1 cellular context compared by ENCODE assay signal in the genomic region with DNA sequence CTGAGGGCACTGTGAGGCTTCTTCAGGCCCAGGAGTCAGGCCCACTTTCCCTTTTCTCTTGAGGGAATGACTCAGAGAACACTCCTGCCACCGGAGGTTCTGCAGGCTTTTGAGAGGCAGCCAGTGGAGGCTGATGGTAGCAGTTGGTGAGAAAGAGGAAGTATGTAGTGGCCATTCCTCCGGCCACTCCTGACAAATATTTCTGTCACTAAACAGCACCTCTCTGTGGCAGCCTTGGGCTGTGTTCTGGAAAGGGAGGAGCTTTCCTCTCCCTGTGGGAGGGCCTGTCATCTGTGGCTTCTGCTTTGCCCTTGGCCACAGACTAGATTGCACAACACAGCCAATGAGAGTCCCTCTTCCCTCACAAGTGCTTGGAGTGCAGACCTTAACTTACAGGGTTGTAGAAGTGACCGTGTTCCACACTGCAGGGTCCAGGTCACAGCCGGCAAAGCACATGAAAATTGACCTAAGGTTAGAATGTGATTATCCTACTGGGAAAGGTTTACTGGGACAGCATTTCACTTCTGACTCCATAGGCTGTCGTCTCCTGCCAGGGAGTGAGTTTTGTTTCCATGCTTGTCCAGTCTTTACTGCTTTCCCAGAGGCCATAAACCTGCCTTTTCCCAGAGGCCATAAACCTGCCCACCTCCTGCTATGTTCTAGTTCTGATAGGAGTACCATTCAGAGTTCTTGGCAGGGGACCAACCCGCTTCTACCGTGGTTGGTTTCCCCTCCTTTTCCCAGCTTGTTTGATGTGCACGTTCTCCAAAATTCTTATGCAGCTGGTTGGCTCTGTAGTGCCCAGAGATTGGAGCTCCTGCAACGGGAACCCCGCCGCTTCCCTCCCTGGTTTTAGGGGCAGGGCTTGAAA.
TF ChIP-seq lines count a peak whose summit lies in the region.

No MANE protein-coding gene starts in this region.

TF ChIP-seq in K562, 482 proteins besides CTCF, POLR2A, EP300 and RAD21 (continued from another document and continues in another):
- TF ChIP-seq, protein P1, sequence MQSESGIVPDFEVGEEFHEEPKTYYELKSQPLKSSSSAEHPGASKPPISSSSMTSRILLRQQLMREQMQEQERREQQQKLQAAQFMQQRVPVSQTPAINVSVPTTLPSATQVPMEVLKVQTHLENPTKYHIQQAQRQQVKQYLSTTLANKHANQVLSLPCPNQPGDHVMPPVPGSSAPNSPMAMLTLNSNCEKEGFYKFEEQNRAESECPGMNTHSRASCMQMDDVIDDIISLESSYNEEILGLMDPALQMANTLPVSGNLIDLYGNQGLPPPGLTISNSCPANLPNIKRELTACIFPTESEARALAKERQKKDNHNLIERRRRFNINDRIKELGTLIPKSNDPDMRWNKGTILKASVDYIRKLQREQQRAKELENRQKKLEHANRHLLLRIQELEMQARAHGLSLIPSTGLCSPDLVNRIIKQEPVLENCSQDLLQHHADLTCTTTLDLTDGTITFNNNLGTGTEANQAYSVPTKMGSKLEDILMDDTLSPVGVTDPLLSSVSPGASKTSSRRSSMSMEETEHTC (IDR thresholded peaks at IDR 0.05): no peak
- no peak for TF ChIP-seq HMGN3 (IDR thresholded peaks at IDR 0.05; ENCODE audit: borderline replicate concordance, extremely low read depth, insufficient read length, low read depth, low read length)
- peak; percentile 86 for TF ChIP-seq MTA3 (IDR thresholded peaks at IDR 0.05; ENCODE audit: borderline replicate concordance)
- TF ChIP-seq, protein P2, sequence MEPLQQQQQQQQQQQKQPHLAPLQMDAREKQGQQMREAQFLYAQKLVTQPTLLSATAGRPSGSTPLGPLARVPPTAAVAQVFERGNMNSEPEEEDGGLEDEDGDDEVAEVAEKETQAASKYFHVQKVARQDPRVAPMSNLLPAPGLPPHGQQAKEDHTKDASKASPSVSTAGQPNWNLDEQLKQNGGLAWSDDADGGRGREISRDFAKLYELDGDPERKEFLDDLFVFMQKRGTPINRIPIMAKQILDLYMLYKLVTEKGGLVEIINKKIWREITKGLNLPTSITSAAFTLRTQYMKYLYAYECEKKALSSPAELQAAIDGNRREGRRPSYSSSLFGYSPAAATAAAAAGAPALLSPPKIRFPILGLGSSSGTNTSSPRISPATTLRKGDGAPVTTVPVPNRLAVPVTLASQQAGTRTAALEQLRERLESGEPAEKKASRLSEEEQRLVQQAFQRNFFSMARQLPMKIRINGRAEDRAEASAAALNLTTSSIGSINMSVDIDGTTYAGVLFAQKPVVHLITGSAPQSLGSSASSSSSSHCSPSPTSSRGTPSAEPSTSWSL (CRISPR knock-in tag; IDR thresholded peaks at IDR 0.05; ENCODE audit: borderline replicate concordance): no peak
- TF ChIP-seq, protein P3, sequence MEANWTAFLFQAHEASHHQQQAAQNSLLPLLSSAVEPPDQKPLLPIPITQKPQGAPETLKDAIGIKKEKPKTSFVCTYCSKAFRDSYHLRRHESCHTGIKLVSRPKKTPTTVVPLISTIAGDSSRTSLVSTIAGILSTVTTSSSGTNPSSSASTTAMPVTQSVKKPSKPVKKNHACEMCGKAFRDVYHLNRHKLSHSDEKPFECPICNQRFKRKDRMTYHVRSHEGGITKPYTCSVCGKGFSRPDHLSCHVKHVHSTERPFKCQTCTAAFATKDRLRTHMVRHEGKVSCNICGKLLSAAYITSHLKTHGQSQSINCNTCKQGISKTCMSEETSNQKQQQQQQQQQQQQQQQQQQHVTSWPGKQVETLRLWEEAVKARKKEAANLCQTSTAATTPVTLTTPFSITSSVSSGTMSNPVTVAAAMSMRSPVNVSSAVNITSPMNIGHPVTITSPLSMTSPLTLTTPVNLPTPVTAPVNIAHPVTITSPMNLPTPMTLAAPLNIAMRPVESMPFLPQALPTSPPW (CRISPR knock-in tag; IDR thresholded peaks at IDR 0.05): peak; percentile 31; the same call in 1 of the 2 replicates
- TF ChIP-seq, protein P4, sequence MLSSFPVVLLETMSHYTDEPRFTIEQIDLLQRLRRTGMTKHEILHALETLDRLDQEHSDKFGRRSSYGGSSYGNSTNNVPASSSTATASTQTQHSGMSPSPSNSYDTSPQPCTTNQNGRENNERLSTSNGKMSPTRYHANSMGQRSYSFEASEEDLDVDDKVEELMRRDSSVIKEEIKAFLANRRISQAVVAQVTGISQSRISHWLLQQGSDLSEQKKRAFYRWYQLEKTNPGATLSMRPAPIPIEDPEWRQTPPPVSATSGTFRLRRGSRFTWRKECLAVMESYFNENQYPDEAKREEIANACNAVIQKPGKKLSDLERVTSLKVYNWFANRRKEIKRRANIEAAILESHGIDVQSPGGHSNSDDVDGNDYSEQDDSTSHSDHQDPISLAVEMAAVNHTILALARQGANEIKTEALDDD (IDR thresholded peaks at IDR 0.05): peak; percentile 78
- TF ChIP-seq, protein P5, sequence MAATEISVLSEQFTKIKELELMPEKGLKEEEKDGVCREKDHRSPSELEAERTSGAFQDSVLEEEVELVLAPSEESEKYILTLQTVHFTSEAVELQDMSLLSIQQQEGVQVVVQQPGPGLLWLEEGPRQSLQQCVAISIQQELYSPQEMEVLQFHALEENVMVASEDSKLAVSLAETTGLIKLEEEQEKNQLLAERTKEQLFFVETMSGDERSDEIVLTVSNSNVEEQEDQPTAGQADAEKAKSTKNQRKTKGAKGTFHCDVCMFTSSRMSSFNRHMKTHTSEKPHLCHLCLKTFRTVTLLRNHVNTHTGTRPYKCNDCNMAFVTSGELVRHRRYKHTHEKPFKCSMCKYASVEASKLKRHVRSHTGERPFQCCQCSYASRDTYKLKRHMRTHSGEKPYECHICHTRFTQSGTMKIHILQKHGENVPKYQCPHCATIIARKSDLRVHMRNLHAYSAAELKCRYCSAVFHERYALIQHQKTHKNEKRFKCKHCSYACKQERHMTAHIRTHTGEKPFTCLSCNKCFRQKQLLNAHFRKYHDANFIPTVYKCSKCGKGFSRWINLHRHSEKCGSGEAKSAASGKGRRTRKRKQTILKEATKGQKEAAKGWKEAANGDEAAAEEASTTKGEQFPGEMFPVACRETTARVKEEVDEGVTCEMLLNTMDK (IDR thresholded peaks at IDR 0.05; ENCODE audit: borderline replicate concordance, insufficient read depth, low read depth, low read length, poor library complexity, severe bottlenecking): peak; percentile 4
- TF ChIP-seq, protein P6, sequence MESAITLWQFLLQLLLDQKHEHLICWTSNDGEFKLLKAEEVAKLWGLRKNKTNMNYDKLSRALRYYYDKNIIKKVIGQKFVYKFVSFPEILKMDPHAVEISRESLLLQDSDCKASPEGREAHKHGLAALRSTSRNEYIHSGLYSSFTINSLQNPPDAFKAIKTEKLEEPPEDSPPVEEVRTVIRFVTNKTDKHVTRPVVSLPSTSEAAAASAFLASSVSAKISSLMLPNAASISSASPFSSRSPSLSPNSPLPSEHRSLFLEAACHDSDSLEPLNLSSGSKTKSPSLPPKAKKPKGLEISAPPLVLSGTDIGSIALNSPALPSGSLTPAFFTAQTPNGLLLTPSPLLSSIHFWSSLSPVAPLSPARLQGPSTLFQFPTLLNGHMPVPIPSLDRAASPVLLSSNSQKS (CRISPR knock-in tag; IDR thresholded peaks at IDR 0.05): no peak
- TF ChIP-seq POLR2G (IDR thresholded peaks at IDR 0.05; ENCODE audit: low read depth, low read length): no peak
- peak; percentile 69 for TF ChIP-seq TEAD4 (IDR thresholded peaks at IDR 0.05; ENCODE audit: low read length)
- TF ChIP-seq TEAD4 (CRISPR knock-in tag; IDR thresholded peaks at IDR 0.05; ENCODE audit: borderline replicate concordance): no peak
- TF ChIP-seq, protein P7, sequence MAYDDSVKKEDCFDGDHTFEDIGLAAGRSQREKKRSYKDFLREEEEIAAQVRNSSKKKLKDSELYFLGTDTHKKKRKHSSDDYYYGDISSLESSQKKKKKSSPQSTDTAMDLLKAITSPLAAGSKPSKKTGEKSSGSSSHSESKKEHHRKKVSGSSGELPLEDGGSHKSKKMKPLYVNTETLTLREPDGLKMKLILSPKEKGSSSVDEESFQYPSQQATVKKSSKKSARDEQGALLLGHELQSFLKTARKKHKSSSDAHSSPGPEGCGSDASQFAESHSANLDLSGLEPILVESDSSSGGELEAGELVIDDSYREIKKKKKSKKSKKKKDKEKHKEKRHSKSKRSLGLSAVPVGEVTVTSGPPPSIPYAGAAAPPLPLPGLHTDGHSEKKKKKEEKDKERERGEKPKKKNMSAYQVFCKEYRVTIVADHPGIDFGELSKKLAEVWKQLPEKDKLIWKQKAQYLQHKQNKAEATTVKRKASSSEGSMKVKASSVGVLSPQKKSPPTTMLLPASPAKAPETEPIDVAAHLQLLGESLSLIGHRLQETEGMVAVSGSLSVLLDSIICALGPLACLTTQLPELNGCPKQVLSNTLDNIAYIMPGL (CRISPR knock-in tag; IDR thresholded peaks at IDR 0.05): no peak
- TF ChIP-seq NELFE (IDR thresholded peaks at IDR 0.05; ENCODE audit: insufficient read depth, insufficient read length): no peak
- TF ChIP-seq, protein P8, sequence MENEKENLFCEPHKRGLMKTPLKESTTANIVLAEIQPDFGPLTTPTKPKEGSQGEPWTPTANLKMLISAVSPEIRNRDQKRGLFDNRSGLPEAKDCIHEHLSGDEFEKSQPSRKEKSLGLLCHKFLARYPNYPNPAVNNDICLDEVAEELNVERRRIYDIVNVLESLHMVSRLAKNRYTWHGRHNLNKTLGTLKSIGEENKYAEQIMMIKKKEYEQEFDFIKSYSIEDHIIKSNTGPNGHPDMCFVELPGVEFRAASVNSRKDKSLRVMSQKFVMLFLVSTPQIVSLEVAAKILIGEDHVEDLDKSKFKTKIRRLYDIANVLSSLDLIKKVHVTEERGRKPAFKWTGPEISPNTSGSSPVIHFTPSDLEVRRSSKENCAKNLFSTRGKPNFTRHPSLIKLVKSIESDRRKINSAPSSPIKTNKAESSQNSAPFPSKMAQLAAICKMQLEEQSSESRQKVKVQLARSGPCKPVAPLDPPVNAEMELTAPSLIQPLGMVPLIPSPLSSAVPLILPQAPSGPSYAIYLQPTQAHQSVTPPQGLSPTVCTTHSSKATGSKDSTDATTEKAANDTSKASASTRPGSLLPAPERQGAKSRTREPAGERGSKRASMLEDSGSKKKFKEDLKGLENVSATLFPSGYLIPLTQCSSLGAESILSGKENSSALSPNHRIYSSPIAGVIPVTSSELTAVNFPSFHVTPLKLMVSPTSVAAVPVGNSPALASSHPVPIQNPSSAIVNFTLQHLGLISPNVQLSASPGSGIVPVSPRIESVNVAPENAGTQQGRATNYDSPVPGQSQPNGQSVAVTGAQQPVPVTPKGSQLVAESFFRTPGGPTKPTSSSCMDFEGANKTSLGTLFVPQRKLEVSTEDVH (IDR thresholded peaks at IDR 0.05; ENCODE audit: low read depth, partially characterized antibody): peak; percentile 38
- peak in 1 of 2 experiments; percentile 82; a peak in 2 of 4 replicates for TF ChIP-seq RCOR1 (IDR thresholded peaks at IDR 0.05; ENCODE audit: borderline replicate concordance in 1 of 2, low read depth in 2 of 2, low read length in 2 of 2)
- no peak for TF ChIP-seq ZNF584 (CRISPR knock-in tag; IDR thresholded peaks at IDR 0.05; ENCODE audit: low read depth)
- peak; percentile 31 for TF ChIP-seq DACH1 (IDR thresholded peaks at IDR 0.05; ENCODE audit: partially characterized antibody)
- no peak for TF ChIP-seq ZNF589 (CRISPR knock-in tag; IDR thresholded peaks at IDR 0.05; ENCODE audit: low read depth)
- TF ChIP-seq, protein P9, sequence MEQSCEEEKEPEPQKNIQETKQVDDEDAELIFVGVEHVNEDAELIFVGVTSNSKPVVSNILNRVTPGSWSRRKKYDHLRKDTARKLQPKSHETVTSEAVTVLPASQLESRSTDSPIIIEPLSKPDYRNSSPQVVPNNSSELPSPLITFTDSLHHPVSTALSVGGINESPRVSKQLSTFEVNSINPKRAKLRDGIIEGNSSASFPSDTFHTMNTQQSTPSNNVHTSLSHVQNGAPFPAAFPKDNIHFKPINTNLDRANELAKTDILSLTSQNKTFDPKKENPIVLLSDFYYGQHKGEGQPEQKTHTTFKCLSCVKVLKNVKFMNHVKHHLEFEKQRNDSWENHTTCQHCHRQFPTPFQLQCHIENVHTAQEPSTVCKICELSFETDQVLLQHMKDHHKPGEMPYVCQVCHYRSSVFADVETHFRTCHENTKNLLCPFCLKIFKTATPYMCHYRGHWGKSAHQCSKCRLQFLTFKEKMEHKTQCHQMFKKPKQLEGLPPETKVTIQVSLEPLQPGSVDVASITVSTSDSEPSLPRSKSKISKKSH (CRISPR knock-in tag; IDR thresholded peaks at IDR 0.05): no peak
- TF ChIP-seq, protein P10, sequence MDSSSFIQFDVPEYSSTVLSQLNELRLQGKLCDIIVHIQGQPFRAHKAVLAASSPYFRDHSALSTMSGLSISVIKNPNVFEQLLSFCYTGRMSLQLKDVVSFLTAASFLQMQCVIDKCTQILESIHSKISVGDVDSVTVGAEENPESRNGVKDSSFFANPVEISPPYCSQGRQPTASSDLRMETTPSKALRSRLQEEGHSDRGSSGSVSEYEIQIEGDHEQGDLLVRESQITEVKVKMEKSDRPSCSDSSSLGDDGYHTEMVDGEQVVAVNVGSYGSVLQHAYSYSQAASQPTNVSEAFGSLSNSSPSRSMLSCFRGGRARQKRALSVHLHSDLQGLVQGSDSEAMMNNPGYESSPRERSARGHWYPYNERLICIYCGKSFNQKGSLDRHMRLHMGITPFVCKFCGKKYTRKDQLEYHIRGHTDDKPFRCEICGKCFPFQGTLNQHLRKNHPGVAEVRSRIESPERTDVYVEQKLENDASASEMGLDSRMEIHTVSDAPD (CRISPR knock-in tag; IDR thresholded peaks at IDR 0.05): no peak
- no peak for TF ChIP-seq NCOA2 (IDR thresholded peaks at IDR 0.05; ENCODE audit: partially characterized antibody in 2 of 2)
- TF ChIP-seq SMARCB1 (IDR thresholded peaks at IDR 0.05; ENCODE audit: insufficient read length, low read depth): no peak
- 0 out of 2 replicates have a peak, but pooled peaks have one; percentile 26 for TF ChIP-seq MTA2 (IDR thresholded peaks at IDR 0.05; ENCODE audit: low read depth)
- no peak for TF ChIP-seq HNRNPUL1 (IDR thresholded peaks at IDR 0.05; ENCODE audit: low read length)
- TF ChIP-seq NCOR1 (IDR thresholded peaks at IDR 0.05): no peak
- peak; percentile 76; the same call in 1 of the 2 replicates for TF ChIP-seq XRCC5 (IDR thresholded peaks at IDR 0.05; ENCODE audit: low read depth, low read length)
- TF ChIP-seq ZNF696 (CRISPR knock-in tag; conservative IDR thresholded peaks at IDR 0.05): no peak
- no peak for TF ChIP-seq NR2C1 (IDR thresholded peaks at IDR 0.05)
- TF ChIP-seq NR2C1 (tag; IDR thresholded peaks at IDR 0.05): no peak
- TF ChIP-seq, protein P11, sequence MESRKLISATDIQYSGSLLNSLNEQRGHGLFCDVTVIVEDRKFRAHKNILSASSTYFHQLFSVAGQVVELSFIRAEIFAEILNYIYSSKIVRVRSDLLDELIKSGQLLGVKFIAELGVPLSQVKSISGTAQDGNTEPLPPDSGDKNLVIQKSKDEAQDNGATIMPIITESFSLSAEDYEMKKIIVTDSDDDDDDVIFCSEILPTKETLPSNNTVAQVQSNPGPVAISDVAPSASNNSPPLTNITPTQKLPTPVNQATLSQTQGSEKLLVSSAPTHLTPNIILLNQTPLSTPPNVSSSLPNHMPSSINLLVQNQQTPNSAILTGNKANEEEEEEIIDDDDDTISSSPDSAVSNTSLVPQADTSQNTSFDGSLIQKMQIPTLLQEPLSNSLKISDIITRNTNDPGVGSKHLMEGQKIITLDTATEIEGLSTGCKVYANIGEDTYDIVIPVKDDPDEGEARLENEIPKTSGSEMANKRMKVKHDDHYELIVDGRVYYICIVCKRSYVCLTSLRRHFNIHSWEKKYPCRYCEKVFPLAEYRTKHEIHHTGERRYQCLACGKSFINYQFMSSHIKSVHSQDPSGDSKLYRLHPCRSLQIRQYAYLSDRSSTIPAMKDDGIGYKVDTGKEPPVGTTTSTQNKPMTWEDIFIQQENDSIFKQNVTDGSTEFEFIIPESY (CRISPR knock-in tag; IDR thresholded peaks at IDR 0.05): peak; percentile 64; the same call in 1 of the 2 replicates
